In the genomic region with DNA sequence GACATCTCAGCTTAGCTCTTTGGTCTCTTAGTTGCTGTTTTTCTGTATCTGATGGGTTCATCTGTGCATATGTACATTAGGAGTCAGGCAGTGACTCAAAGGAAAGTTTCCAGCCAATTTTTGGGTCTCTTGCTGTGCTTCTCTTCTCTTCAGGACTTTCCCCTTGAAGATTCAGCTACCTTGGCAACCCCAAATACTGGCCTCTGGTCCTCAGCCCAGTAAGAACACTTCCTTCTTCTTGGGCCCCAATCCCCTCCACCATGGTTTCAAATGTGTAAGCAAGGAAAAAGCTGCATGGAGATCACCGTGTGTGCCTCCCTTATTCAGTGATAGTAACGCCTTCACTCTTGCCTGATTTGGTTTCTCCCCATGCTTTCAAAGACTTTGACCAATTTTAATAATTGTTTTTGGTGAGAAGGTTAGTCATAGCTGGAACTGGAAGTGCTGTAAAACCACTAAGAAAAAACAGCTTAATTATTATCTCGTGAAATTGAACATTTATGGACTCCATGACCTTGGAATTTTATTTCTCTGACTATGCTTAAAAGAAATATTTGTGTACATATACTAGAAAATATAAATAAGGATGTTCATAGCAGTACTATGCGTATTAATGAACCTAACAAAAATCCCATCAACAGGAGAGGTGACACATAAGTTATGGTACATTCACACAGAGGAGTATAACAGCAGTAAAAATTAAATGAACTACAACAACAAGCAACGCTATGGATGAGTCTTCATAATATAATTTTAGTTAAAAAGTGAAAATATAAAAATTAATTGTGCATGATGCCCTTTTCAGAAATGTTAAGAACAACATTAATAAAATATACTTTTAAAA, we compare ENCODE assay signal across 13 cellular contexts.
A peak's percentile ranks its signal among the peaks of the same experiment; 100 is the strongest.
DNase-seq lines count a peak whose midpoint lies in the region; ATAC-seq and TF ChIP-seq lines count a peak whose summit lies in the region.
"Had no signal": no experiment of that assay in that cellular context is flagged by ENCODE, and none has a peak within 500 bp of the region (broad histone marks: within the 10 kb centered on the region; RNA-seq: fewer than 3 reads in every experiment).

No MANE protein-coding gene starts in this region.

- intact Hi-C loops in right cardiac atrium (cut with DNase I), result no loop called here
- intact Hi-C loops in left lung (cut with DNase I), result no loop called here

- no peaks in the 10 kb centered on the region for H3K27me3 Mint-ChIP-seq in activated naive CD4-positive, alpha-beta T cell treated with anti-CD3 and anti-CD28 coated beads, Interleukin-2, amount 10 ng/mL, durations not matched to agents 7 days and 5 days
- no peaks in the 10 kb centered on the region for H3K27me3 Mint-ChIP-seq in stimulated activated naive B cell treated with anti-CD40 and anti-IgM and Interleukin-4, amounts not matched to agents 10 μg/mL and 1 μg/mL and 100 μg/mL, for 72 hours

- H3K9ac ChIP-seq in OCI-LY3 (ENCODE audit: low read length), result no peak overlapping the region

- ATAC-seq in activated naive CD4-positive, alpha-beta T cell treated with anti-CD3 and anti-CD28 coated beads, Interleukin-2, amount 50 U/mL, for 72 hours, result peak; percentile 66 to 94
- ATAC-seq in HG02798 (IDR thresholded peaks at IDR 0.05; ENCODE audit: poor library complexity, unreplicated experiment) (peak; percentile 52), right cardiac atrium (no peak), esophagus mucosa (no peak), left lung (no peak)
- ATAC-seq in stimulated activated naive B cell treated with anti-CD40 and anti-IgM and Interleukin-4, amounts not matched to agents 10 μg/mL and 1 μg/mL and 100 μg/mL, for 72 hours (replicated peaks), result peak; percentile 92 to 95
- ATAC-seq: K562 had no signal

- no peaks in the 10 kb centered on the region for H3K79me2 ChIP-seq in OCI-LY3 (ENCODE audit: low read length)

- H3K4me1 ChIP-seq in OCI-LY3 (ENCODE audit: low read length) (peaks cover 33% of the 10 kb centered on the region), right cardiac atrium (ENCODE audit: control insufficient read depth, insufficient read depth, low read length) (no peaks in the 10 kb centered on the region), left lung (peaks cover 0 to 1% of the 10 kb centered on the region in 2 donors)

- no peaks in the 10 kb centered on the region for H4K20me1 ChIP-seq in OCI-LY3 (ENCODE audit: insufficient read depth, low read length)

- TF ChIP-seq CTCF in OCI-LY3 (IDR thresholded peaks at IDR 0.05; ENCODE audit: low read depth, low read length), result no peak
- TF ChIP-seq CTCF in left lung (IDR thresholded peaks at IDR 0.05), result no peak

- H3K4me3 Mint-ChIP-seq in activated naive CD4-positive, alpha-beta T cell treated with anti-CD3 and anti-CD28 coated beads, Interleukin-2, amount 10 ng/mL, durations not matched to agents 7 days and 5 days, result no peak overlapping the region
- no peak overlapping the region for H3K4me3 Mint-ChIP-seq in stimulated activated naive B cell treated with anti-CD40 and anti-IgM and Interleukin-4, amounts not matched to agents 10 μg/mL and 1 μg/mL and 100 μg/mL, for 72 hours
- H3K4me3 Mint-ChIP-seq: nephron had no signal

- H3K9me3 ChIP-seq in OCI-LY3 (ENCODE audit: insufficient read depth, low read length) (no peaks in the 10 kb centered on the region), right cardiac atrium (ENCODE audit: control insufficient read depth, low read length) (no peaks in the 10 kb centered on the region), left lung (no peaks in the 10 kb centered on the region)

- DNase-seq in activated naive CD4-positive, alpha-beta T cell treated with anti-CD3 and anti-CD28 coated beads, Interleukin-2, amount 50 U/mL, for 72 hours (ENCODE audit: low spot score in 2 of 2), result peak in 1 of 2 donors; percentile 13
- no peak for DNase-seq in activated naive CD4-positive, alpha-beta T cell treated with anti-CD3 and anti-CD28 coated beads, Interleukin-2, amount 10 ng/mL, durations not matched to agents 7 days and 5 days
- DNase-seq in stimulated activated naive B cell treated with anti-CD40 and anti-IgM and Interleukin-4, amounts not matched to agents 10 μg/mL and 1 μg/mL and 100 μg/mL, for 72 hours, result peak; percentile 59
- DNase-seq in right cardiac atrium, result no peak
- no peak for DNase-seq in left lung
- DNase-seq: activated effector memory CD4-positive, alpha-beta T cell treated with anti-CD3 and anti-CD28 coated beads, Interleukin-2, amount 50 U/mL, for 16 hours; NCI-H2171 treated with DMSO at 0.1 percent for 48 hours; substantia nigra had no signal

- 84% methylated on average over 5 of the region's 5 CpGs for WGBS in right cardiac atrium

- H2AFZ ChIP-seq in OCI-LY3 (ENCODE audit: low read depth, low read length), result no peak overlapping the region

- H3K36me3 ChIP-seq in OCI-LY3 (replicated peaks; ENCODE audit: low read depth, low read length), result no peaks in the 10 kb centered on the region
- no peaks in the 10 kb centered on the region for H3K36me3 ChIP-seq in left lung

- H3K27me3 ChIP-seq in OCI-LY3 (ENCODE audit: low read depth, low read length) (0 out of 2 replicates have a peak, but pooled peaks cover 5% of the 10 kb centered on the region), right cardiac atrium (ENCODE audit: control insufficient read depth, insufficient read depth) (no peaks in the 10 kb centered on the region), left lung (no peaks in the 10 kb centered on the region)

- peak overlapping the region in 1 of 2 donors; percentile 22 for H3K27ac Mint-ChIP-seq in activated naive CD4-positive, alpha-beta T cell treated with anti-CD3 and anti-CD28 coated beads, Interleukin-2, amount 50 U/mL, for 72 hours
- no peak overlapping the region for H3K27ac Mint-ChIP-seq in activated naive CD4-positive, alpha-beta T cell treated with anti-CD3 and anti-CD28 coated beads, Interleukin-2, amount 10 ng/mL, durations not matched to agents 7 days and 5 days
- H3K27ac Mint-ChIP-seq in stimulated activated naive B cell treated with anti-CD40 and anti-IgM and Interleukin-4, amounts not matched to agents 10 μg/mL and 1 μg/mL and 100 μg/mL, for 72 hours, result peak overlapping the region; percentile 20
- H3K27ac Mint-ChIP-seq: nephron had no signal

- H3K9me3 Mint-ChIP-seq in activated naive CD4-positive, alpha-beta T cell treated with anti-CD3 and anti-CD28 coated beads, Interleukin-2, amount 50 U/mL, for 72 hours, result no peaks in the 10 kb centered on the region
- H3K9me3 Mint-ChIP-seq in activated naive CD4-positive, alpha-beta T cell treated with anti-CD3 and anti-CD28 coated beads, Interleukin-2, amount 10 ng/mL, durations not matched to agents 7 days and 5 days, result no peaks in the 10 kb centered on the region
- peaks cover 0 to 1% of the 10 kb centered on the region in 2 donors for H3K9me3 Mint-ChIP-seq in stimulated activated naive B cell treated with anti-CD40 and anti-IgM and Interleukin-4, amounts not matched to agents 10 μg/mL and 1 μg/mL and 100 μg/mL, for 72 hours

- H3K4me2 ChIP-seq in OCI-LY3 (ENCODE audit: low read length), result peak overlapping the region; percentile 56

- CTCF ChIA-PET in activated naive CD4-positive, alpha-beta T cell treated with anti-CD3 and anti-CD28 coated beads, Interleukin-2, amount 10 ng/mL, durations not matched to agents 7 days and 5 days (lab: Charles Lee), result interaction anchor here (0.6 to 1.1 kb wide), 4 partner anchors 12 to 130 kb away, joined by 3 to 5 read pairs (median 4); no protein-coding TSS in a partner anchor

- H3K4me3 ChIP-seq in OCI-LY3 (ENCODE audit: low read length), result peak overlapping the region; percentile 18; the same call in 1 of the 2 replicates
- no peak overlapping the region for H3K4me3 ChIP-seq in right cardiac atrium (ENCODE audit: low read length)
- no peak overlapping the region for H3K4me3 ChIP-seq in left lung
- H3K4me3 ChIP-seq: K562 had no signal

- H3K4me1 Mint-ChIP-seq in activated naive CD4-positive, alpha-beta T cell treated with anti-CD3 and anti-CD28 coated beads, Interleukin-2, amount 10 ng/mL, durations not matched to agents 7 days and 5 days, result peaks cover 5% of the 10 kb centered on the region
- H3K4me1 Mint-ChIP-seq in stimulated activated naive B cell treated with anti-CD40 and anti-IgM and Interleukin-4, amounts not matched to agents 10 μg/mL and 1 μg/mL and 100 μg/mL, for 72 hours, result peaks cover 12 to 21% of the 10 kb centered on the region in 2 donors
- H3K4me1 Mint-ChIP-seq: nephron had no signal

- peak overlapping the region; percentile 35 for H3K27ac ChIP-seq in OCI-LY3 (ENCODE audit: low read length)
- no peak overlapping the region for H3K27ac ChIP-seq in right cardiac atrium (ENCODE audit: low read length)
- no peak overlapping the region for H3K27ac ChIP-seq in left lung

- no peaks in the 10 kb centered on the region for H3K36me3 Mint-ChIP-seq in activated naive CD4-positive, alpha-beta T cell treated with anti-CD3 and anti-CD28 coated beads, Interleukin-2, amount 50 U/mL, for 72 hours
- H3K36me3 Mint-ChIP-seq in activated naive CD4-positive, alpha-beta T cell treated with anti-CD3 and anti-CD28 coated beads, Interleukin-2, amount 10 ng/mL, durations not matched to agents 7 days and 5 days, result peaks cover 1% of the 10 kb centered on the region
- H3K36me3 Mint-ChIP-seq in stimulated activated naive B cell treated with anti-CD40 and anti-IgM and Interleukin-4, amounts not matched to agents 10 μg/mL and 1 μg/mL and 100 μg/mL, for 72 hours, result no peaks in the 10 kb centered on the region

Comparison
In these comparisons a context has a peak if more than half of its experiments do, and no peak if none do; other contexts are left out.
1. ATAC-seq: peak in activated naive CD4-positive, alpha-beta T cell treated with anti-CD3 and anti-CD28 coated beads, Interleukin-2, amount 50 U/mL, for 72 hours (2 of 2), HG02798 (single experiment) and stimulated activated naive B cell treated with anti-CD40 and anti-IgM and Interleukin-4, amounts not matched to agents 10 μg/mL and 1 μg/mL and 100 μg/mL, for 72 hours (2 of 2); none in right cardiac atrium (0 of 2), esophagus mucosa (single experiment) and left lung (single experiment).